8 cellular contexts compared by ENCODE assay signal in the genomic region with DNA sequence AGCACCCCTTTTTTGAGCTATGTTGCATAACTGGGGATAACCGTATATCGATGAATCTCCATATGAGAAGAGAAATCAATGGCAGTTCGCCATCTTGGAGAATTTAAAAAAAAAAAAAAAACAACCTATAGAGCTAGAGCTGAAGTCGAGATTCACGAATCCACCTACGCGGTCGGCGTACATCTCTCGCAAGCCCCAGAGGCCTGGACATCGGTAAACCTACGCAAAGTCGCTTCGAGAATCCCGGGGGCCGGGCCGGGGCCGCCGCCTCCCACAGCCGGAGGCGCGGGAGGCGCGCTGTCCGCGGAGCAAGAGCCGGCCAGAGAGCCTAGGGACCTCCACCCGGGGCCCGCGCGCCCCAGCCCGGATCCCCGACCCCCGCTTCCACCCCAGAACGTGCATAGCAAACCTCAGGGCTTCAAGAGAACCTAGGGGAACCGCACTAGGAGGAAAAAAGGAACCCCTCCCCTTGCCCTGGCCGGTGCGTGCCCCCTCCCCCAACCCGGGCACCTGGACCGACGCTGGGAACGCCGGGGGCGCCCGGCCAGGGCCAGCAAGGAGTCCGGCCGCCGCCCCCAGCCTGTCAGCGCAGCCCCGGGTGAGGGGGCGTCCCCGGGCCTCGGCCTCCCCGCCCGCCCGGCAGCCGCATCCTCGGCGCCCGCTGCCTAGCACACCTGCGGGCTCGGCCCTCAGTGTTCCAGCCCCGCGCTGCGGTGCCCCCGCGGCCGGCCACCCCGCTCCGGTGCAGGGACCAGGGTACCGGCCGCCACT. TPM values are rescaled to one million over a fixed set of nuclear protein-coding genes. Genes with fewer than 3 reads are reported as not detected.
DNase-seq lines count a peak whose midpoint lies in the region; ATAC-seq, FAIRE-seq and TF ChIP-seq lines count a peak whose summit lies in the region.

No MANE protein-coding gene starts in this region.

- H3K4me1 ChIP-seq in duodenal mucosa (ENCODE audit: control insufficient read depth in 1 of 2, insufficient read depth in 2 of 2, low read length in 2 of 2) (peaks cover 4 to 7% of the 10 kb centered on the region in 2 donors), right lobe of liver (peaks cover 0 to 17% (median 0%) of the 10 kb centered on the region in 4 donors)

- TF ChIP-seq POLR2A in right lobe of liver (IDR thresholded peaks at IDR 0.05): no peak

- H3K36me3 ChIP-seq in duodenal mucosa (ENCODE audit: control insufficient read depth in 1 of 2, insufficient read depth in 2 of 2, low read length in 2 of 2) (peaks cover 0 to 4% of the 10 kb centered on the region in 2 donors), right lobe of liver (no peaks in the 10 kb centered on the region)

- H3K4me3 Mint-ChIP-seq in activated CD4-positive, alpha-beta memory T cell treated with anti-CD3 and anti-CD28 coated beads, Interleukin-2, amount 10 ng/mL, durations not matched to agents 7 days and 5 days: peak overlapping the region; percentile 71

- DNase-seq in NCI-H2227 treated with DMSO at 0.1 percent for 48 hours (lab: John Stamatoyannopoulos, UW): peak; percentile 55
- DNase-seq in activated CD4-positive, alpha-beta memory T cell treated with anti-CD3 and anti-CD28 coated beads, Interleukin-2, amount 10 ng/mL, durations not matched to agents 7 days and 5 days: peak; percentile 68
- peak; percentile 77 to 81 (median 80) for DNase-seq in right lobe of liver
- DNase-seq in stimulated activated CD4-positive, alpha-beta T cell treated with anti-CD3 and anti-CD28 coated beads, Interleukin-4, amount 100 ng/mL, for 1 hour: peak; percentile 64

- no peaks in the 10 kb centered on the region for H3K9me3 Mint-ChIP-seq in activated CD4-positive, alpha-beta memory T cell treated with anti-CD3 and anti-CD28 coated beads, Interleukin-2, amount 10 ng/mL, durations not matched to agents 7 days and 5 days

- peak; percentile 56 for FAIRE-seq in A204.1 (lab: Jason Lieb, UNC)

- H3K9ac ChIP-seq in duodenal mucosa (ENCODE audit: low read depth in 1 of 2, low read length in 2 of 2): peak overlapping the region; percentile 0 to 9

- POLR2A ChIA-PET in activated CD4-positive, alpha-beta memory T cell treated with anti-CD3 and anti-CD28 coated beads, Interleukin-2, amount 10 ng/mL, durations not matched to agents 7 days and 5 days (lab: Charles Lee): interaction anchor here (0.7 kb wide), 1 partner anchor 1418 kb away, joined by 3 read pairs; no protein-coding TSS in a partner anchor

- H3K9me3 ChIP-seq in duodenal mucosa (ENCODE audit: control insufficient read depth in 1 of 2, low read length in 2 of 2) (no peaks in the 10 kb centered on the region), right lobe of liver (no peaks in the 10 kb centered on the region)

- peaks cover 40% of the 10 kb centered on the region for H3K27me3 Mint-ChIP-seq in activated CD4-positive, alpha-beta memory T cell treated with anti-CD3 and anti-CD28 coated beads, Interleukin-2, amount 10 ng/mL, durations not matched to agents 7 days and 5 days

- peak; percentile 64 for ATAC-seq in GM18867 (IDR thresholded peaks at IDR 0.05; ENCODE audit: unreplicated experiment)
- ATAC-seq in HG03103 (IDR thresholded peaks at IDR 0.05; ENCODE audit: low read depth, unreplicated experiment): peak; percentile 51
- ATAC-seq in right lobe of liver: peak; percentile 78 to 83 (median 81)

- CTCF ChIA-PET in activated CD4-positive, alpha-beta memory T cell treated with anti-CD3 and anti-CD28 coated beads, Interleukin-2, amount 10 ng/mL, durations not matched to agents 7 days and 5 days (lab: Charles Lee): no interaction called here

- H3K27me3 ChIP-seq in duodenal mucosa (ENCODE audit: control insufficient read depth in 1 of 2, insufficient read depth in 2 of 2, low read length in 2 of 2) (peaks cover 6 to 12% of the 10 kb centered on the region in 2 donors), right lobe of liver (no peaks in the 10 kb centered on the region)

- intact Hi-C loops in right lobe of liver (cut with DNase I): no loop called here

- H3K27ac Mint-ChIP-seq in activated CD4-positive, alpha-beta memory T cell treated with anti-CD3 and anti-CD28 coated beads, Interleukin-2, amount 10 ng/mL, durations not matched to agents 7 days and 5 days: no peak overlapping the region

- H3K36me3 Mint-ChIP-seq in activated CD4-positive, alpha-beta memory T cell treated with anti-CD3 and anti-CD28 coated beads, Interleukin-2, amount 10 ng/mL, durations not matched to agents 7 days and 5 days (ENCODE audit: low read depth): no peaks in the 10 kb centered on the region

- peaks cover 17% of the 10 kb centered on the region for H3K4me1 Mint-ChIP-seq in activated CD4-positive, alpha-beta memory T cell treated with anti-CD3 and anti-CD28 coated beads, Interleukin-2, amount 10 ng/mL, durations not matched to agents 7 days and 5 days

- 2% methylated on average over 5 of the region's 72 CpGs for WGBS in right lobe of liver (ENCODE audit: insufficient coverage, low coverage, low lambda C conversion rate, missing lambda C conversion rate)

- no peak for TF ChIP-seq CTCF in right lobe of liver (IDR thresholded peaks at IDR 0.05)

- H3K4me3 ChIP-seq in duodenal mucosa (ENCODE audit: low read depth in 1 of 2, low read length in 2 of 2) (peak overlapping the region; percentile 71 to 76), right lobe of liver (peak overlapping the region; percentile 68 to 87 (median 76))

- H3K27ac ChIP-seq in duodenal mucosa (ENCODE audit: low read depth, low read length) (peak overlapping the region; percentile 55), right lobe of liver (peak overlapping the region; percentile 57 to 65 (median 59))

RNA-seq across cellular contexts. Expression of a gene that starts 0.6 kb away (rescaled TPM):
- total RNA-seq in activated CD4-positive, alpha-beta memory T cell treated with anti-CD3 and anti-CD28 coated beads, Interleukin-2, amount 10 ng/mL, durations not matched to agents 7 days and 5 days: under 1 TPM; 0.58 to 0.88 TPM
- total RNA-seq in right lobe of liver: 10 to 100 TPM in 3 of 6 experiments, 1 to 10 TPM in 3; 1.9 to 12.6 (median 8.5) TPM

Comparison
In these comparisons a context has a peak if more than half of its experiments do, and no peak if none do; other contexts are left out.
1. Peak in every context shown above with its lines: DNase-seq, ATAC-seq, H3K4me3 ChIP-seq and H3K27ac ChIP-seq.